ENCODE assay signal across 2 cellular contexts in genomic region chr19:19606686-19607085, GRCh38. TPM values are rescaled to one million over a fixed set of nuclear protein-coding genes. Genes with fewer than 3 reads are reported as not detected.
"Had no signal": no experiment of that assay in that cellular context is flagged by ENCODE, and none has a peak within 500 bp of the region (broad histone marks: within the 10 kb centered on the region; RNA-seq: fewer than 3 reads in every experiment).

No MANE protein-coding gene starts in this region.

RNA-seq across cellular contexts. Expression of gene PBX4, which starts 11.8 kb away (rescaled TPM):
- total RNA-seq: left ventricle myocardium inferior, right atrium auricular region had no signal
